In the genomic region with DNA sequence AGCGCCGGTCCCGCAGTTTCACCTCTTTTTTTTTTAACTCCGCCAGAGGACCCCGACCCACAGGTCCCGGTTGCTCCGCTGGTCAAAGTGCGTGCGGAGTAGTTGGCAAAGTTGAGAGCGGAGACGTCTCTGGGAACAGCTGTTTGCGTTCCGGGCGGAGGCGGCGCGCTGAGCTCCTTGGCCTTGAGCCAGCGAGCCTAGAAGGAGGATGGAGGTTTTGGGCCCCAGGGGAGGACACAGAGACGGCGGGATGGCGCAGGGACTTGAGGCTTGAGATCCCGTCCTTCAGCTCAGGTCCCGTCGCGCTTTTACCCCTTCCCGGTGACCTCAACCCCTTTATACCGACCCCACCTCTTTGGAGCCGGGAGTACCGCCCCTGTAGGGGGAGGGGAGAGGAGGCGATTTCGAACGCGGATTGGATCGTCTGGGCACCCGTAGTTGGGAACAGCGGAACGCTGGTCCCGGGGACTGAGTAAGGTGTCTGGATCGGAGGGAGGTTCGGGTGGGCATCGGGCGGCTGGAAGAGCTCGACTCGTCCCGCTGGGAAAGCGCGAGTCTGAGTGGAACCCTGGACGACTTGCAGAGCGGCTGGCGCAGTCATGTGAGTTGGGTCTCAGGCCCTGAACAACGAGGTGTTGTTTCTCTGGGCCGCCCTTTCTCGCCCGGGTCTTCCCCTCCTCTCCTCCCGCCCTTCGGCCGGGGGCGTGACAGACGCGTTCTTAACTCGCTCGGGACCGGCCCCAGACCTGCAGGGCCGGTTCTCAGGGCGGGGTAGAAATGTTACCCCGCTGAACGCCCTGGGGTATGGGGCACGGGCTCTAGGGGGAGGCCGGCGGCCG, we compare ENCODE assay signal across 1 cellular context.
A peak's percentile ranks its signal among the peaks of the same experiment; 100 is the strongest.
TF ChIP-seq lines count a peak whose summit lies in the region.

A gene with protein sequence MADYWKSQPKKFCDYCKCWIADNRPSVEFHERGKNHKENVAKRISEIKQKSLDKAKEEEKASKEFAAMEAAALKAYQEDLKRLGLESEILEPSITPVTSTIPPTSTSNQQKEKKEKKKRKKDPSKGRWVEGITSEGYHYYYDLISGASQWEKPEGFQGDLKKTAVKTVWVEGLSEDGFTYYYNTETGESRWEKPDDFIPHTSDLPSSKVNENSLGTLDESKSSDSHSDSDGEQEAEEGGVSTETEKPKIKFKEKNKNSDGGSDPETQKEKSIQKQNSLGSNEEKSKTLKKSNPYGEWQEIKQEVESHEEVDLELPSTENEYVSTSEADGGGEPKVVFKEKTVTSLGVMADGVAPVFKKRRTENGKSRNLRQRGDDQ (plus strand): TSS at position 435 of the 839 bp plus-strand sequence. CDS start 165 bp downstream, at position 600.

TF ChIP-seq in HepG2, 621 proteins besides CTCF, POLR2A, EP300 and RAD21 (continued from another document and continues in another):
- TF ChIP-seq ZNF337 (CRISPR knock-in tag; IDR thresholded peaks at IDR 0.05; ENCODE audit: borderline replicate concordance, low read depth) (no peak), ZNF205 (CRISPR knock-in tag; IDR thresholded peaks at IDR 0.05) (peak; percentile 23; the same call in 1 of the 2 replicates), ZNF343 (CRISPR knock-in tag; IDR thresholded peaks at IDR 0.05) (no peak; the same call in 1 of the 2 replicates), ZNF773 (CRISPR knock-in tag; IDR thresholded peaks at IDR 0.05; ENCODE audit: borderline replicate concordance) (no peak), ZSCAN30 (CRISPR knock-in tag; IDR thresholded peaks at IDR 0.05) (peak; percentile 92), BHLHE40 (IDR thresholded peaks at IDR 0.05; ENCODE audit: low read length) (no peak), ISL2 (CRISPR knock-in tag; IDR thresholded peaks at IDR 0.05) (peak; percentile 50), PHB2 (IDR thresholded peaks at IDR 0.05; ENCODE audit: partially characterized antibody) (no peak), MIXL1 (CRISPR knock-in tag; IDR thresholded peaks at IDR 0.05) (no peak), FLYWCH1 (CRISPR knock-in tag; IDR thresholded peaks at IDR 0.05) (0 out of 2 replicates have a peak, but pooled peaks have one; percentile 72), SP140L (CRISPR knock-in tag; IDR thresholded peaks at IDR 0.05; ENCODE audit: borderline replicate concordance) (no peak), SOX6 (IDR thresholded peaks at IDR 0.05) (no peak), SOX6 (CRISPR knock-in tag; IDR thresholded peaks at IDR 0.05) (peak; percentile 52), ZNF143 (CRISPR knock-in tag; IDR thresholded peaks at IDR 0.05) (peak; percentile 80), ZFP37 (CRISPR knock-in tag; IDR thresholded peaks at IDR 0.05; ENCODE audit: borderline replicate concordance) (no peak), SP5 (CRISPR knock-in tag; IDR thresholded peaks at IDR 0.05; ENCODE audit: borderline replicate concordance, low read depth) (peak; percentile 92), ZNF737 (CRISPR knock-in tag; IDR thresholded peaks at IDR 0.05; ENCODE audit: borderline replicate concordance) (no peak), MED8 (CRISPR knock-in tag; IDR thresholded peaks at IDR 0.05; ENCODE audit: insufficient replicate concordance) (no peak), MIER2 (CRISPR knock-in tag; IDR thresholded peaks at IDR 0.05) (no peak), FOXA3 (CRISPR knock-in tag; IDR thresholded peaks at IDR 0.05) (peak; percentile 48; the same call in 1 of the 2 replicates), LCORL (IDR thresholded peaks at IDR 0.05) (0 out of 2 replicates have a peak, but pooled peaks have one; percentile 41), LCORL (CRISPR knock-in tag; IDR thresholded peaks at IDR 0.05) (peak; percentile 59), HES4 (CRISPR knock-in tag; IDR thresholded peaks at IDR 0.05; ENCODE audit: borderline replicate concordance) (0 out of 2 replicates have a peak, but pooled peaks have one; percentile 61), NFYC (CRISPR knock-in tag; IDR thresholded peaks at IDR 0.05) (peak; percentile 50), RFXAP (CRISPR knock-in tag; IDR thresholded peaks at IDR 0.05; ENCODE audit: borderline replicate concordance) (0 out of 2 replicates have a peak, but pooled peaks have one; percentile 65), ZC3H4 (CRISPR knock-in tag; IDR thresholded peaks at IDR 0.05; ENCODE audit: borderline replicate concordance) (no peak; the same call in 1 of the 2 replicates), TEAD3 (CRISPR knock-in tag; optimal IDR thresholded peaks at IDR 0.05; ENCODE audit: borderline replicate concordance) (peak; percentile 67), ZBTB20 (CRISPR knock-in tag; IDR thresholded peaks at IDR 0.05; ENCODE audit: borderline replicate concordance, low read depth) (no peak), NKX3-1 (CRISPR knock-in tag; IDR thresholded peaks at IDR 0.05) (no peak), EHMT2 (IDR thresholded peaks at IDR 0.05; ENCODE audit: borderline replicate concordance, low read depth, low read length) (no peak; the same call in 1 of the 2 replicates), SKI (IDR thresholded peaks at IDR 0.05; ENCODE audit: partially characterized antibody) (peak; percentile 30), ZNF550 (CRISPR knock-in tag; IDR thresholded peaks at IDR 0.05; ENCODE audit: borderline replicate concordance) (no peak)
- TF ChIP-seq, protein P1, sequence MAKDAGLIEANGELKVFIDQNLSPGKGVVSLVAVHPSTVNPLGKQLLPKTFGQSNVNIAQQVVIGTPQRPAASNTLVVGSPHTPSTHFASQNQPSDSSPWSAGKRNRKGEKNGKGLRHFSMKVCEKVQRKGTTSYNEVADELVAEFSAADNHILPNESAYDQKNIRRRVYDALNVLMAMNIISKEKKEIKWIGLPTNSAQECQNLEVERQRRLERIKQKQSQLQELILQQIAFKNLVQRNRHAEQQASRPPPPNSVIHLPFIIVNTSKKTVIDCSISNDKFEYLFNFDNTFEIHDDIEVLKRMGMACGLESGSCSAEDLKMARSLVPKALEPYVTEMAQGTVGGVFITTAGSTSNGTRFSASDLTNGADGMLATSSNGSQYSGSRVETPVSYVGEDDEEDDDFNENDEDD (CRISPR knock-in tag; IDR thresholded peaks at IDR 0.05; ENCODE audit: borderline replicate concordance), result peak; percentile 72; the same call in 1 of the 2 replicates
- TF ChIP-seq, protein P2, sequence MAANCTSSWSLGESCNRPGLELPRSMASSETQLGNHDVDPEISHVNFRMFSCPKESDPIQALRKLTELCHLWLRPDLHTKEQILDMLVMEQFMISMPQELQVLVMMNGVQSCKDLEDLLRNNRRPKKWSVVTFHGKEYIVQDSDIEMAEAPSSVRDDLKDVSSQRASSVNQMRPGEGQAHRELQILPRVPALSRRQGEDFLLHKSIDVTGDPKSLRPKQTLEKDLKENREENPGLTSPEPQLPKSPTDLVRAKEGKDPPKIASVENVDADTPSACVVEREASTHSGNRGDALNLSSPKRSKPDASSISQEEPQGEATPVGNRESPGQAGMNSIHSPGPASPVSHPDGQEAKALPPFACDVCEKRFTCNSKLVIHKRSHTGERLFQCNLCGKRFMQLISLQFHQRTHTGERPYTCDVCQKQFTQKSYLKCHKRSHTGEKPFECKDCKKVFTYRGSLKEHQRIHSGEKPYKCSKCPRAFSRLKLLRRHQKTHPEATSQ (CRISPR knock-in tag; IDR thresholded peaks at IDR 0.05; ENCODE audit: borderline replicate concordance), result 0 out of 2 replicates have a peak, but pooled peaks have one; percentile 50
- TF ChIP-seq, protein P3, sequence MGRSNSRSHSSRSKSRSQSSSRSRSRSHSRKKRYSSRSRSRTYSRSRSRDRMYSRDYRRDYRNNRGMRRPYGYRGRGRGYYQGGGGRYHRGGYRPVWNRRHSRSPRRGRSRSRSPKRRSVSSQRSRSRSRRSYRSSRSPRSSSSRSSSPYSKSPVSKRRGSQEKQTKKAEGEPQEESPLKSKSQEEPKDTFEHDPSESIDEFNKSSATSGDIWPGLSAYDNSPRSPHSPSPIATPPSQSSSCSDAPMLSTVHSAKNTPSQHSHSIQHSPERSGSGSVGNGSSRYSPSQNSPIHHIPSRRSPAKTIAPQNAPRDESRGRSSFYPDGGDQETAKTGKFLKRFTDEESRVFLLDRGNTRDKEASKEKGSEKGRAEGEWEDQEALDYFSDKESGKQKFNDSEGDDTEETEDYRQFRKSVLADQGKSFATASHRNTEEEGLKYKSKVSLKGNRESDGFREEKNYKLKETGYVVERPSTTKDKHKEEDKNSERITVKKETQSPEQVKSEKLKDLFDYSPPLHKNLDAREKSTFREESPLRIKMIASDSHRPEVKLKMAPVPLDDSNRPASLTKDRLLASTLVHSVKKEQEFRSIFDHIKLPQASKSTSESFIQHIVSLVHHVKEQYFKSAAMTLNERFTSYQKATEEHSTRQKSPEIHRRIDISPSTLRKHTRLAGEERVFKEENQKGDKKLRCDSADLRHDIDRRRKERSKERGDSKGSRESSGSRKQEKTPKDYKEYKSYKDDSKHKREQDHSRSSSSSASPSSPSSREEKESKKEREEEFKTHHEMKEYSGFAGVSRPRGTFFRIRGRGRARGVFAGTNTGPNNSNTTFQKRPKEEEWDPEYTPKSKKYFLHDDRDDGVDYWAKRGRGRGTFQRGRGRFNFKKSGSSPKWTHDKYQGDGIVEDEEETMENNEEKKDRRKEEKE (IDR thresholded peaks at IDR 0.05), result no peak
- TF ChIP-seq, protein P4, sequence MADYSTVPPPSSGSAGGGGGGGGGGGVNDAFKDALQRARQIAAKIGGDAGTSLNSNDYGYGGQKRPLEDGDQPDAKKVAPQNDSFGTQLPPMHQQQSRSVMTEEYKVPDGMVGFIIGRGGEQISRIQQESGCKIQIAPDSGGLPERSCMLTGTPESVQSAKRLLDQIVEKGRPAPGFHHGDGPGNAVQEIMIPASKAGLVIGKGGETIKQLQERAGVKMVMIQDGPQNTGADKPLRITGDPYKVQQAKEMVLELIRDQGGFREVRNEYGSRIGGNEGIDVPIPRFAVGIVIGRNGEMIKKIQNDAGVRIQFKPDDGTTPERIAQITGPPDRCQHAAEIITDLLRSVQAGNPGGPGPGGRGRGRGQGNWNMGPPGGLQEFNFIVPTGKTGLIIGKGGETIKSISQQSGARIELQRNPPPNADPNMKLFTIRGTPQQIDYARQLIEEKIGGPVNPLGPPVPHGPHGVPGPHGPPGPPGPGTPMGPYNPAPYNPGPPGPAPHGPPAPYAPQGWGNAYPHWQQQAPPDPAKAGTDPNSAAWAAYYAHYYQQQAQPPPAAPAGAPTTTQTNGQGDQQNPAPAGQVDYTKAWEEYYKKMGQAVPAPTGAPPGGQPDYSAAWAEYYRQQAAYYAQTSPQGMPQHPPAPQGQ (CRISPR knock-in tag; IDR thresholded peaks at IDR 0.05; ENCODE audit: borderline replicate concordance), result no peak
- TF ChIP-seq, protein P5, sequence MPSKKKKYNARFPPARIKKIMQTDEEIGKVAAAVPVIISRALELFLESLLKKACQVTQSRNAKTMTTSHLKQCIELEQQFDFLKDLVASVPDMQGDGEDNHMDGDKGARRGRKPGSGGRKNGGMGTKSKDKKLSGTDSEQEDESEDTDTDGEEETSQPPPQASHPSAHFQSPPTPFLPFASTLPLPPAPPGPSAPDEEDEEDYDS (CRISPR knock-in tag; IDR thresholded peaks at IDR 0.05), result peak; percentile 99
- TF ChIP-seq, protein P6, sequence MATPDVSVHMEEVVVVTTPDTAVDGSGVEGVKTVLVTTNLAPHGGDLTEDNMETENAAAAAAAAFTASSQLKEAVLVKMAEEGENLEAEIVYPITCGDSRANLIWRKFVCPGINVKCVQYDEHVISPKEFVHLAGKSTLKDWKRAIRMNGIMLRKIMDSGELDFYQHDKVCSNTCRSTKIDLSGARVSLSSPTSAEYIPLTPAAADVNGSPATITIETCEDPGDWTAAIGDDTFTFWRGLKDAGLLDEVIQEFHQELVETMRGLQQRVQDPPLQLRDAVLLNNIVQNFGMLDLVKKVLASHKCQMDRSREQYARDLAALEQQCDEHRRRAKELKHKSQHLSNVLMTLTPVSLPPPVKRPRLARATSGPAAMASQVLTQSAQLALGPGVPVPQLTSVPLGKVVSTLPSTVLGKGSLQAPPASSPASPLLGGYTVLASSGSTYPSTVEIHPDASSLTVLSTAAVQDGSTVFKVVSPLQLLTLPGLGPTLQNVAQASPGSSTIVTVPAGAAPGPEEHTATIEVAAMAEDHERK (CRISPR knock-in tag; IDR thresholded peaks at IDR 0.05; ENCODE audit: low read depth), result 0 out of 2 replicates have a peak, but pooled peaks have one; percentile 27
- TF ChIP-seq, protein P7, sequence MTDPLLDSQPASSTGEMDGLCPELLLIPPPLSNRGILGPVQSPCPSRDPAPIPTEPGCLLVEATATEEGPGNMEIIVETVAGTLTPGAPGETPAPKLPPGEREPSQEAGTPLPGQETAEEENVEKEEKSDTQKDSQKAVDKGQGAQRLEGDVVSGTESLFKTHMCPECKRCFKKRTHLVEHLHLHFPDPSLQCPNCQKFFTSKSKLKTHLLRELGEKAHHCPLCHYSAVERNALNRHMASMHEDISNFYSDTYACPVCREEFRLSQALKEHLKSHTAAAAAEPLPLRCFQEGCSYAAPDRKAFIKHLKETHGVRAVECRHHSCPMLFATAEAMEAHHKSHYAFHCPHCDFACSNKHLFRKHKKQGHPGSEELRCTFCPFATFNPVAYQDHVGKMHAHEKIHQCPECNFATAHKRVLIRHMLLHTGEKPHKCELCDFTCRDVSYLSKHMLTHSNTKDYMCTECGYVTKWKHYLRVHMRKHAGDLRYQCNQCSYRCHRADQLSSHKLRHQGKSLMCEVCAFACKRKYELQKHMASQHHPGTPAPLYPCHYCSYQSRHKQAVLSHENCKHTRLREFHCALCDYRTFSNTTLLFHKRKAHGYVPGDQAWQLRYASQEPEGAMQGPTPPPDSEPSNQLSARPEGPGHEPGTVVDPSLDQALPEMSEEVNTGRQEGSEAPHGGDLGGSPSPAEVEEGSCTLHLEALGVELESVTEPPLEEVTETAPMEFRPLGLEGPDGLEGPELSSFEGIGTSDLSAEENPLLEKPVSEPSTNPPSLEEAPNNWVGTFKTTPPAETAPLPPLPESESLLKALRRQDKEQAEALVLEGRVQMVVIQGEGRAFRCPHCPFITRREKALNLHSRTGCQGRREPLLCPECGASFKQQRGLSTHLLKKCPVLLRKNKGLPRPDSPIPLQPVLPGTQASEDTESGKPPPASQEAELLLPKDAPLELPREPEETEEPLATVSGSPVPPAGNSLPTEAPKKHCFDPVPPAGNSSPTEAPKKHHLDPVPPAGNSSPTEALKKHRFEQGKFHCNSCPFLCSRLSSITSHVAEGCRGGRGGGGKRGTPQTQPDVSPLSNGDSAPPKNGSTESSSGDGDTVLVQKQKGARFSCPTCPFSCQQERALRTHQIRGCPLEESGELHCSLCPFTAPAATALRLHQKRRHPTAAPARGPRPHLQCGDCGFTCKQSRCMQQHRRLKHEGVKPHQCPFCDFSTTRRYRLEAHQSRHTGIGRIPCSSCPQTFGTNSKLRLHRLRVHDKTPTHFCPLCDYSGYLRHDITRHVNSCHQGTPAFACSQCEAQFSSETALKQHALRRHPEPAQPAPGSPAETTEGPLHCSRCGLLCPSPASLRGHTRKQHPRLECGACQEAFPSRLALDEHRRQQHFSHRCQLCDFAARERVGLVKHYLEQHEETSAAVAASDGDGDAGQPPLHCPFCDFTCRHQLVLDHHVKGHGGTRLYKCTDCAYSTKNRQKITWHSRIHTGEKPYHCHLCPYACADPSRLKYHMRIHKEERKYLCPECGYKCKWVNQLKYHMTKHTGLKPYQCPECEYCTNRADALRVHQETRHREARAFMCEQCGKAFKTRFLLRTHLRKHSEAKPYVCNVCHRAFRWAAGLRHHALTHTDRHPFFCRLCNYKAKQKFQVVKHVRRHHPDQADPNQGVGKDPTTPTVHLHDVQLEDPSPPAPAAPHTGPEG (CRISPR knock-in tag; IDR thresholded peaks at IDR 0.05), result peak; percentile 20; the same call in 1 of the 2 replicates
- TF ChIP-seq, protein P8, sequence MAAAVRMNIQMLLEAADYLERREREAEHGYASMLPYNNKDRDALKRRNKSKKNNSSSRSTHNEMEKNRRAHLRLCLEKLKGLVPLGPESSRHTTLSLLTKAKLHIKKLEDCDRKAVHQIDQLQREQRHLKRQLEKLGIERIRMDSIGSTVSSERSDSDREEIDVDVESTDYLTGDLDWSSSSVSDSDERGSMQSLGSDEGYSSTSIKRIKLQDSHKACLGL (CRISPR knock-in tag; IDR thresholded peaks at IDR 0.05), result no peak
